1 cellular context compared by ENCODE assay signal in genomic region chr12:2615665-2616387, GRCh38.
TF ChIP-seq lines count a peak whose summit lies in the region.

No MANE protein-coding gene starts in this region.

TF ChIP-seq in GM23338, 12 proteins besides CTCF, POLR2A, EP300 and RAD21 (continued from another document):
- TF ChIP-seq ZNF462 (CRISPR knock-in tag; IDR thresholded peaks at IDR 0.05) = no peak
